17 cellular contexts compared by ENCODE assay signal in genomic region chr1:8782001-8782620, GRCh38.
"Had no signal": no experiment of that assay in that cellular context is flagged by ENCODE, and none has a peak within 500 bp of the region (broad histone marks: within the 10 kb centered on the region; RNA-seq: fewer than 3 reads in every experiment).

No MANE protein-coding gene starts in this region.

- H3K9me3 Mint-ChIP-seq: activated naive CD4-positive, alpha-beta T cell treated with anti-CD3 and anti-CD28 coated beads, Interleukin-2, amount 50 U/mL, for 24 hours; central memory CD8-positive, alpha-beta T cell; naive B cell; stimulated activated memory B cell treated with anti-CD40 and anti-IgM and Interleukin-4, amounts not matched to agents 10 μg/mL and 1 μg/mL and 100 μg/mL, for 72 hours had no signal

- H3K27me3 Mint-ChIP-seq: activated naive CD4-positive, alpha-beta T cell treated with anti-CD3 and anti-CD28 coated beads, Interleukin-2, amount 50 U/mL, for 24 hours; central memory CD8-positive, alpha-beta T cell; naive B cell; stimulated activated memory B cell treated with anti-CD40 and anti-IgM and Interleukin-4, amounts not matched to agents 10 μg/mL and 1 μg/mL and 100 μg/mL, for 72 hours had no signal

- ATAC-seq: left lung; sciatic nerve; stimulated activated memory B cell treated with anti-CD40 and anti-IgM and Interleukin-4, amounts not matched to agents 10 μg/mL and 1 μg/mL and 100 μg/mL, for 72 hours; upper lobe of right lung had no signal

- DNase-seq: activated CD4-positive, alpha-beta T cell treated with anti-CD3 and anti-CD28 coated beads, Interleukin-2, amount 50 U/mL, for 4 hours; activated gamma-delta T cell; amygdala; esophagus squamous epithelium; foreskin fibroblast; hypothalamus; left lung; naive B cell; ovary; stimulated activated CD4-positive, alpha-beta T cell treated with anti-CD3 and anti-CD28 coated beads, Interleukin-4, amount 100 ng/mL, for 4 hours; SW 1271; T-helper 2 cell; upper lobe of right lung had no signal

- H3K4me3 Mint-ChIP-seq: activated naive CD4-positive, alpha-beta T cell treated with anti-CD3 and anti-CD28 coated beads, Interleukin-2, amount 50 U/mL, for 24 hours; central memory CD8-positive, alpha-beta T cell; naive B cell; stimulated activated memory B cell treated with anti-CD40 and anti-IgM and Interleukin-4, amounts not matched to agents 10 μg/mL and 1 μg/mL and 100 μg/mL, for 72 hours had no signal

- H3K27ac Mint-ChIP-seq: activated naive CD4-positive, alpha-beta T cell treated with anti-CD3 and anti-CD28 coated beads, Interleukin-2, amount 50 U/mL, for 24 hours; stimulated activated memory B cell treated with anti-CD40 and anti-IgM and Interleukin-4, amounts not matched to agents 10 μg/mL and 1 μg/mL and 100 μg/mL, for 72 hours had no signal
